Comparison of ENCODE assay signal across 24 cellular contexts in genomic region chr11:64275031-64275800, GRCh38. TPM values are rescaled to one million over a fixed set of nuclear protein-coding genes. Genes with fewer than 3 reads are reported as not detected.
"Had no signal": no experiment of that assay in that cellular context is flagged by ENCODE, and none has a peak within 500 bp of the region (broad histone marks: within the 10 kb centered on the region; RNA-seq: fewer than 3 reads in every experiment).

No MANE protein-coding gene starts in this region.

- H3K27me3 Mint-ChIP-seq: activated naive CD8-positive, alpha-beta T cell; memory B cell; naive thymus-derived CD4-positive, alpha-beta T cell had no signal

- H3K27ac ChIP-seq: hepatocyte, neutrophil, parathyroid adenoma, sigmoid colon, thyroid gland, vagina had no signal

- H3K9me3 Mint-ChIP-seq: activated T-helper 1 cell treated with anti-CD3 and anti-CD28 coated beads, Interleukin-12 subunit alpha, Interleukin-12 subunit beta, Interleukin-2, Interleukin-4 antibody, amounts not matched to agents 30 ng/mL and 10 ng/mL and 1 ng/mL, durations not matched to agents 14 hours and 24 hours and 36 hours; memory B cell had no signal

- H3K79me2 ChIP-seq: parathyroid adenoma had no signal

- H3K4me2 ChIP-seq: hepatocyte had no signal

- H3K9me3 ChIP-seq: neutrophil, sigmoid colon, thyroid gland, vagina had no signal

- H2AFZ ChIP-seq: hepatocyte, parathyroid adenoma had no signal

- H3K27ac Mint-ChIP-seq: activated naive CD8-positive, alpha-beta T cell; activated T-helper 1 cell treated with anti-CD3 and anti-CD28 coated beads, Interleukin-12 subunit alpha, Interleukin-12 subunit beta, Interleukin-2, Interleukin-4 antibody, amounts not matched to agents 30 ng/mL and 10 ng/mL and 1 ng/mL, durations not matched to agents 14 hours and 24 hours and 36 hours; memory B cell; naive thymus-derived CD4-positive, alpha-beta T cell had no signal

- H3K4me1 ChIP-seq: parathyroid adenoma had no signal

- H3K4me3 ChIP-seq: dorsolateral prefrontal cortex, hepatocyte, sigmoid colon, thyroid gland, vagina had no signal

- H3K27me3 ChIP-seq: dorsolateral prefrontal cortex, hepatocyte, neutrophil, sigmoid colon, thyroid gland, vagina had no signal

- DNase-seq: activated CD4-positive, alpha-beta T cell treated with anti-CD3 and anti-CD28 coated beads, Interleukin-2, amount 50 U/mL, for 4 hours; amygdala; dorsolateral prefrontal cortex; foreskin fibroblast; naive thymus-derived CD4-positive, alpha-beta T cell; sigmoid colon; stimulated activated CD4-positive, alpha-beta T cell treated with anti-CD3 and anti-CD28 coated beads, Interleukin-4, amount 100 ng/mL, for 4 hours; stimulated activated naive CD4-positive, alpha-beta T cell; T1000; thyroid gland had no signal

- H3K9ac ChIP-seq: parathyroid adenoma had no signal

- ATAC-seq: naive thymus-derived CD4-positive, alpha-beta T cell had no signal

- H3K4me3 Mint-ChIP-seq: activated naive CD8-positive, alpha-beta T cell; activated T-helper 1 cell treated with anti-CD3 and anti-CD28 coated beads, Interleukin-12 subunit alpha, Interleukin-12 subunit beta, Interleukin-2, Interleukin-4 antibody, amounts not matched to agents 30 ng/mL and 10 ng/mL and 1 ng/mL, durations not matched to agents 14 hours and 24 hours and 36 hours; memory B cell had no signal

RNA-seq across cellular contexts. Expression of gene KCNK4, which starts 15.9 kb away (rescaled TPM):
- total RNA-seq: activated CD8-positive, alpha-beta memory T cell treated with anti-CD3 and anti-CD28 coated beads for 36 hours; cardiac septum; glomerular endothelial cell; hepatocyte; liver; mucosa of gallbladder; subcutaneous adipose tissue; thyroid gland had no signal
- polyA plus RNA-seq: hepatocyte; liver; naive thymus-derived CD4-positive, alpha-beta T cell; sigmoid colon had no signal

RNA-seq across cellular contexts. Expression of gene CATSPERZ, which starts 24.9 kb away (rescaled TPM):
- total RNA-seq: activated CD8-positive, alpha-beta memory T cell treated with anti-CD3 and anti-CD28 coated beads for 36 hours; cardiac septum; glomerular endothelial cell; hepatocyte; sigmoid colon; subcutaneous adipose tissue; T-helper 1 cell treated with Interleukin-12 subunit alpha and Interleukin-12 subunit beta and Interleukin-4 antibody, amounts not matched to agents 30 ng/mL and 1 ng/mL, for 36 hours; vagina had no signal
- polyA plus RNA-seq: liver; naive thymus-derived CD4-positive, alpha-beta T cell had no signal
